1 cellular context compared by ENCODE assay signal in genomic region chr11:58739725-58740430, GRCh38.
TF ChIP-seq lines count a peak whose summit lies in the region.

No MANE protein-coding gene starts in this region.

TF ChIP-seq in K562, 482 proteins besides CTCF, POLR2A, EP300 and RAD21 (continued from another document and continues in another):
- no peak for TF ChIP-seq ZNF512 (tag; IDR thresholded peaks at IDR 0.05)
- peak; percentile 86 for TF ChIP-seq GATA2 (CRISPR knock-in tag; IDR thresholded peaks at IDR 0.05)
- TF ChIP-seq STAT5A (IDR thresholded peaks at IDR 0.05; ENCODE audit: borderline replicate concordance, low read length), result peak; percentile 46; the same call in 1 of the 2 replicates
- peak; percentile 93 for TF ChIP-seq TEAD4 (IDR thresholded peaks at IDR 0.05; ENCODE audit: low read length)
- no peak for TF ChIP-seq TEAD4 (CRISPR knock-in tag; IDR thresholded peaks at IDR 0.05; ENCODE audit: borderline replicate concordance)
- TF ChIP-seq DEAF1 (CRISPR knock-in tag; IDR thresholded peaks at IDR 0.05), result no peak
- no peak for TF ChIP-seq SNIP1 (IDR thresholded peaks at IDR 0.05; ENCODE audit: low read depth)
- no peak for TF ChIP-seq ZBTB40 (IDR thresholded peaks at IDR 0.05)
- TF ChIP-seq ZBTB40 (CRISPR knock-in tag; IDR thresholded peaks at IDR 0.05), result no peak
- TF ChIP-seq PML (IDR thresholded peaks at IDR 0.05; ENCODE audit: low read length), result peak; percentile 82; the same call in 1 of the 2 replicates
- TF ChIP-seq GTF2E2 (tag; IDR thresholded peaks at IDR 0.05), result no peak
- no peak for TF ChIP-seq HDGF (IDR thresholded peaks at IDR 0.05)
- no peak for TF ChIP-seq ZNF717 (CRISPR knock-in tag; IDR thresholded peaks at IDR 0.05)
- TF ChIP-seq CXXC5 (CRISPR knock-in tag; IDR thresholded peaks at IDR 0.05), result peak; percentile 72
- no peak for TF ChIP-seq ZNF408 (CRISPR knock-in tag; IDR thresholded peaks at IDR 0.05; ENCODE audit: low read depth)
- no peak for TF ChIP-seq SIX5 (IDR thresholded peaks at IDR 0.05; ENCODE audit: borderline replicate concordance in 1 of 2, insufficient read depth in 1 of 2, low read depth in 1 of 2, low read length in 2 of 2)
- no peak for TF ChIP-seq CEBPZ (IDR thresholded peaks at IDR 0.05; ENCODE audit: borderline replicate concordance, low read depth, low read length)
- peak; percentile 27; the same call in 1 of the 2 replicates for TF ChIP-seq MEF2D (tag; conservative IDR thresholded peaks at IDR 0.05; ENCODE audit: low read depth)
- peak in 1 of 2 experiments; percentile 84; a peak in 2 of 4 replicates for TF ChIP-seq ZMIZ1 (IDR thresholded peaks at IDR 0.05; ENCODE audit: low read depth in 2 of 2, low read length in 2 of 2)
- no peak for TF ChIP-seq EP400 (IDR thresholded peaks at IDR 0.05)
- TF ChIP-seq LEF1 (IDR thresholded peaks at IDR 0.05), result peak; percentile 76; the same call in 1 of the 2 replicates
- TF ChIP-seq ESRRB (CRISPR knock-in tag; IDR thresholded peaks at IDR 0.05; ENCODE audit: borderline replicate concordance), result no peak
- peak; percentile 69; the same call in 1 of the 2 replicates for TF ChIP-seq PHB2 (IDR thresholded peaks at IDR 0.05; ENCODE audit: low read depth)
- TF ChIP-seq NCOA1 (IDR thresholded peaks at IDR 0.05; ENCODE audit: low read depth), result peak; percentile 63
- TF ChIP-seq TAL1 (IDR thresholded peaks at IDR 0.05), result peak; percentile 95
- no peak for TF ChIP-seq SLC30A9 (CRISPR knock-in tag; IDR thresholded peaks at IDR 0.05)
- no peak for TF ChIP-seq HOMEZ (CRISPR knock-in tag; IDR thresholded peaks at IDR 0.05)
- no peak for TF ChIP-seq CBX8 (IDR thresholded peaks at IDR 0.05; ENCODE audit: borderline replicate concordance, extremely low read depth, low read depth, low read length, poor library complexity, severe bottlenecking)
- TF ChIP-seq GTF2F1 (IDR thresholded peaks at IDR 0.05; ENCODE audit: low read depth, low read length), result no peak
- TF ChIP-seq ZBTB34 (CRISPR knock-in tag; IDR thresholded peaks at IDR 0.05), result no peak
- TF ChIP-seq ZNF175 (CRISPR knock-in tag; IDR thresholded peaks at IDR 0.05; ENCODE audit: low read depth), result 0 out of 2 replicates have a peak, but pooled peaks have one; percentile 52
- peak; percentile 90; the same call in 1 of the 2 replicates for TF ChIP-seq SMARCC2 (IDR thresholded peaks at IDR 0.05; ENCODE audit: low read depth)
- no peak for TF ChIP-seq E2F4 (CRISPR knock-in tag; IDR thresholded peaks at IDR 0.05; ENCODE audit: low read depth)
- TF ChIP-seq DMBX1 (CRISPR knock-in tag; IDR thresholded peaks at IDR 0.05; ENCODE audit: borderline replicate concordance), result 0 out of 2 replicates have a peak, but pooled peaks have one; percentile 35
